ENCODE assay signal across 8 cellular contexts in the genomic region with DNA sequence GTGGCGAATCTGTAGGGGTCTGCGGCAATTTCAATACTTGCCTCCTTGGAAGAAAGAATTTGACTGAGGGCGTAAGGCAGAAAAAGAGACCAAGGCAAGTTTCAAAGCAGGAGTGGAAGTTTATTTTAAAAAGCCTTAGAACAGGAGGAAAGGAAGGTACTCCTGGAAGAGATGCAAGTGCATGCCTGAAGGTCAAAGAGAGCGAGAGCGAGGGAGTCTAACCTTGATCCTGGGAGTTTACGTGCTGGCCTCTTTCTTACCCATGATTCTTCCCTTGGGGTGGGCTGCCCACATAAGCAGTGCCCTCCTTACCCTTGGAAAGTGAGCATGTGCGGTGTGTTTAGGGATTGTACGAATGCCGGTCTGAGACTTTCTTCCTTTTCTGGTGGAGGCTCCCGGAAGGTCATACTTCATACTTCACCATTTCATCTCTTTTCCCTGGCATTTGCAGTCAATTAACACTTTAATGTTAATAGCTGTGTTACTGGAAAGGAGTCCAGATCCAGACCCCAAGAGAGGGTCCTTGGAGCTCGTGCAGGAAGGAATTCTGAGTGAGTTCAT. TPM values are rescaled to one million over a fixed set of nuclear protein-coding genes. Genes with fewer than 3 reads are reported as not detected.
A peak's percentile ranks its signal among the peaks of the same experiment; 100 is the strongest.
DNase-seq lines count a peak whose midpoint lies in the region; ATAC-seq and TF ChIP-seq lines count a peak whose summit lies in the region.

No MANE protein-coding gene starts in this region.

- H3K9me3 ChIP-seq in OCI-LY7 (ENCODE audit: low read length) (no peaks in the 10 kb centered on the region), parathyroid adenoma (ENCODE audit: control insufficient read depth, low read length) (no peaks in the 10 kb centered on the region)
- no peaks in the 10 kb centered on the region for H3K9me3 ChIP-seq in effector memory CD4-positive, alpha-beta T cell (ENCODE audit: control insufficient read depth, low read length)

- DNase-seq in CD14-positive monocyte (ENCODE audit: low spot score) (no peak), OCI-LY7 (ENCODE audit: low spot score) (no peak), foreskin keratinocyte (no peak), nucleus accumbens (lab: John Stamatoyannopoulos, UW) (no peak), NCI-H82 treated with DMSO at 0.1 percent for 48 hours (lab: John Stamatoyannopoulos, UW; ENCODE audit: unreplicated experiment) (no peak)
- no peak for DNase-seq in effector memory CD4-positive, alpha-beta T cell

- no peaks in the 10 kb centered on the region for H4K20me1 ChIP-seq in OCI-LY7 (ENCODE audit: insufficient read depth, low read length)

- H3K27ac ChIP-seq in OCI-LY7 (ENCODE audit: low read depth, low read length, poor library complexity, severe bottlenecking) (no peak overlapping the region), parathyroid adenoma (no peak overlapping the region), foreskin keratinocyte (no peak overlapping the region)
- no peak overlapping the region for H3K27ac ChIP-seq in effector memory CD4-positive, alpha-beta T cell (ENCODE audit: insufficient read depth, low read length, poor library complexity, severe bottlenecking)

- H3K36me3 ChIP-seq in OCI-LY7 (ENCODE audit: insufficient read depth, low read length) (no peaks in the 10 kb centered on the region), parathyroid adenoma (ENCODE audit: control insufficient read depth, insufficient read depth, low read length) (no peaks in the 10 kb centered on the region)
- no peaks in the 10 kb centered on the region for H3K36me3 ChIP-seq in effector memory CD4-positive, alpha-beta T cell (ENCODE audit: control insufficient read depth, insufficient read depth, low read length)

- ATAC-seq in foreskin keratinocyte (no peak), HG03342 (IDR thresholded peaks at IDR 0.05; ENCODE audit: unreplicated experiment) (no peak)

- no peak for TF ChIP-seq CTCF in CD14-positive monocyte (IDR thresholded peaks at IDR 0.05)
- TF ChIP-seq CTCF in OCI-LY7 (conservative IDR thresholded peaks at IDR 0.05; ENCODE audit: low read length): no peak
- no peak for TF ChIP-seq CTCF in parathyroid adenoma (IDR thresholded peaks at IDR 0.05)
- no peak for TF ChIP-seq CTCF in foreskin keratinocyte (conservative IDR thresholded peaks at IDR 0.05)

- no peaks in the 10 kb centered on the region for H3K4me1 ChIP-seq in OCI-LY7 (ENCODE audit: insufficient read depth, low read length, poor library complexity, severe bottlenecking)
- H3K4me1 ChIP-seq in effector memory CD4-positive, alpha-beta T cell (ENCODE audit: control insufficient read depth, insufficient read depth, low read length, poor library complexity, severe bottlenecking): no peaks in the 10 kb centered on the region
- H3K4me1 ChIP-seq in parathyroid adenoma: no peaks in the 10 kb centered on the region
- H3K4me1 ChIP-seq in foreskin keratinocyte: no peaks in the 10 kb centered on the region

- no TSS peak for BruUV-seq in OCI-LY7 (replicated peaks; lab: Mats Ljungman, UMichigan)

- H3K27ac Mint-ChIP-seq in CD14-positive monocyte: peak overlapping the region; percentile 79 to 93 (median 87)

- no peaks in the 10 kb centered on the region for H3K27me3 ChIP-seq in effector memory CD4-positive, alpha-beta T cell (replicated peaks; ENCODE audit: control insufficient read depth, insufficient read depth, low read length, poor library complexity, severe bottlenecking)
- no peaks in the 10 kb centered on the region for H3K27me3 ChIP-seq in parathyroid adenoma (ENCODE audit: control insufficient read depth, insufficient read depth, low read length)
- no peaks in the 10 kb centered on the region for H3K27me3 ChIP-seq in foreskin keratinocyte

- no peaks in the 10 kb centered on the region for H3K27me3 Mint-ChIP-seq in CD14-positive monocyte (ENCODE audit: low read depth in 3 of 3)

- H3K79me2 ChIP-seq in OCI-LY7 (ENCODE audit: insufficient read depth, low read depth, low read length) (no peaks in the 10 kb centered on the region), parathyroid adenoma (no peaks in the 10 kb centered on the region)

- H2AFZ ChIP-seq in OCI-LY7 (ENCODE audit: low read length): no peak overlapping the region
- peak overlapping the region; percentile 74 for H2AFZ ChIP-seq in parathyroid adenoma

- H3K4me3 Mint-ChIP-seq in CD14-positive monocyte: peak overlapping the region; percentile 84 to 90

- H3K9me2 ChIP-seq in OCI-LY7 (ENCODE audit: insufficient read depth, low read length): no peaks in the 10 kb centered on the region

- no peak overlapping the region for H3K9ac ChIP-seq in parathyroid adenoma

- intact Hi-C loops in CD14-positive monocyte (cut with micrococcal nuclease) (loop anchor here in 1 of 2 donors (2.0 kb wide), 1 partner anchor 46 kb away; no protein-coding TSS in a partner anchor), OCI-LY7 (cut with micrococcal nuclease; ENCODE audit: unreplicated experiment) (no loop called here)

- POLR2A ChIA-PET in OCI-LY7 (lab: Charles Lee): no interaction called here

- H3K4me3 ChIP-seq in OCI-LY7 (ENCODE audit: low read depth, low read length, poor library complexity, severe bottlenecking) (peak overlapping the region; percentile 19), parathyroid adenoma (ENCODE audit: low read depth, low read length) (peak overlapping the region; percentile 49)
- H3K4me3 ChIP-seq in effector memory CD4-positive, alpha-beta T cell (ENCODE audit: insufficient read depth, low read depth, low read length, poor library complexity, severe bottlenecking): peak overlapping the region; percentile 22

- CTCF ChIA-PET in OCI-LY7 (lab: Charles Lee; ENCODE audit: unreplicated experiment): no interaction called here

- no peaks in the 10 kb centered on the region for H3K36me3 Mint-ChIP-seq in CD14-positive monocyte

- H3K4me2 ChIP-seq in OCI-LY7 (ENCODE audit: low read length) (peak overlapping the region; percentile 23; the same call in 1 of the 2 replicates), parathyroid adenoma (ENCODE audit: low read length) (peak overlapping the region; percentile 75)

- peaks cover 42% of the 10 kb centered on the region for H3K4me1 Mint-ChIP-seq in CD14-positive monocyte

- no peaks in the 10 kb centered on the region for H3K9me3 Mint-ChIP-seq in CD14-positive monocyte

RNA-seq across cellular contexts. Expression of gene ARSD, which starts 40.0 kb away (rescaled TPM):
- 10 to 100 TPM; 19.7 to 28.6 TPM for polyA plus RNA-seq in CD14-positive monocyte
- not detected in 2 replicates for total RNA-seq in OCI-LY7 (2014; rRNA removed; shearing (Covaris generic))
- not detected in 2 replicates for total RNA-seq in OCI-LY7 (2022)
- 4.5 and 7.0 TPM in 2 replicates for total RNA-seq in foreskin keratinocyte
- polyA plus RNA-seq in foreskin keratinocyte: 3.6 and 4.3 TPM in 2 replicates
